In the genomic region with DNA sequence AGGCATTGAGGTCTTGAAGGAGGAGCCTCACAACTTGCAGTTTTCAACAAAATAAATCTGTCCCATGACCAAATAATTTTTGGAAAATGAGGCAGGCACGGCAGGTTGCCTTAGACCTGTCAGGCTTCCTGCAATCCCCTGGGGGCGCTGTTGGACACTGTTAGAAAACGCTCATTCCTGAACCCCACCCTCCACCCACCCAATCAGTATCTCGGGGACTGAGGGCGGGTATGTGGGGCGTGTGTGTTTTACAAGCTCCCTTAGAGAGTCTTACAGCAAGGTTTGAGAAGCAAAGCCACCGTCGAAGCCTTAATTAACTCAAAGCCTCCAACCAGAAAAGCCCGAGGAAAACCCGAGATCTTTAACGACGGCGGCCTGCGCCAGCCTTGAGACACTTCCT, we compare ENCODE assay signal across 10 cellular contexts.
A peak's percentile ranks its signal among the peaks of the same experiment; 100 is the strongest.
DNase-seq lines count a peak whose midpoint lies in the region; ATAC-seq and TF ChIP-seq lines count a peak whose summit lies in the region.
"Had no signal": no experiment of that assay in that cellular context is flagged by ENCODE, and none has a peak within 500 bp of the region (broad histone marks: within the 10 kb centered on the region; RNA-seq: fewer than 3 reads in every experiment).

No MANE protein-coding gene starts in this region.

- no peaks in the 10 kb centered on the region for H3K36me3 Mint-ChIP-seq in nephron (ENCODE audit: low read depth)

- H3K27ac Mint-ChIP-seq in nephron, result no peak overlapping the region

- no peaks in the 10 kb centered on the region for H3K9me2 ChIP-seq in DOHH2 (replicated peaks; ENCODE audit: control insufficient read depth, low read length)

- peak; percentile 17 for DNase-seq in astrocyte of the hippocampus (ENCODE audit: low read depth, low spot score)
- DNase-seq in esophagus squamous epithelium (lab: John Stamatoyannopoulos, UW), result no peak
- no peak for DNase-seq in NCI-H2227 treated with DMSO at 0.1 percent for 48 hours (lab: John Stamatoyannopoulos, UW)
- DNase-seq: amniotic stem cell, SHP77 had no signal

- 21 to 24% methylated on average over 10 of the region's 14 CpGs for WGBS in esophagus squamous epithelium, 2 donors

- peaks cover 58% of the 10 kb centered on the region for H3K27me3 Mint-ChIP-seq in nephron (ENCODE audit: low read depth)

- H4K20me1 ChIP-seq in DOHH2 (ENCODE audit: control insufficient read depth, insufficient read depth, low read depth, low read length), result no peaks in the 10 kb centered on the region

- H3K79me2 ChIP-seq in DOHH2 (ENCODE audit: control insufficient read depth, low read length), result no peaks in the 10 kb centered on the region

- H3K9me3 ChIP-seq in DOHH2 (ENCODE audit: control insufficient read depth, insufficient read depth, low read length) (no peaks in the 10 kb centered on the region), esophagus squamous epithelium (no peaks in the 10 kb centered on the region)

- H3K4me3 ChIP-seq in DOHH2 (ENCODE audit: low read length) (no peak overlapping the region), esophagus squamous epithelium (peak overlapping the region in 1 of 4 donors; percentile 21)

- H3K36me3 ChIP-seq in DOHH2 (ENCODE audit: control insufficient read depth, low read length) (no peaks in the 10 kb centered on the region), esophagus squamous epithelium (no peaks in the 10 kb centered on the region)

- intact Hi-C loops in esophagus squamous epithelium (cut with DNase I), result no loop called here

- H3K9me3 Mint-ChIP-seq in nephron, result no peaks in the 10 kb centered on the region

- peak; percentile 35 for TF ChIP-seq CTCF in DOHH2 (IDR thresholded peaks at IDR 0.05; ENCODE audit: low read depth, low read length, poor library complexity, severe bottlenecking)
- peak; percentile 26 to 55 (median 46) for TF ChIP-seq CTCF in nephron (IDR thresholded peaks at IDR 0.05; ENCODE audit: unreplicated experiment in 3 of 3)
- peak in 2 of 6 experiments; percentile 5 to 39 for TF ChIP-seq CTCF in esophagus squamous epithelium (IDR thresholded peaks at IDR 0.05)

- H3K4me1 Mint-ChIP-seq in nephron, result peaks cover 9% of the 10 kb centered on the region

- no peak overlapping the region for H3K4me2 ChIP-seq in DOHH2 (ENCODE audit: low read length)

- peak; percentile 59 for ATAC-seq in HG02981 (IDR thresholded peaks at IDR 0.05; ENCODE audit: unreplicated experiment)
- no peak for ATAC-seq in HG03520 (IDR thresholded peaks at IDR 0.05; ENCODE audit: unreplicated experiment)
- no peak for ATAC-seq in HG03135 (IDR thresholded peaks at IDR 0.05; ENCODE audit: unreplicated experiment)

- peaks cover 14% of the 10 kb centered on the region for H3F3A ChIP-seq in DOHH2 (ENCODE audit: control insufficient read depth, insufficient read depth)

- no peak for TF ChIP-seq POLR2A in esophagus squamous epithelium (IDR thresholded peaks at IDR 0.05)

- H3K4me1 ChIP-seq in DOHH2 (ENCODE audit: control insufficient read depth, low read length) (peaks cover 16% of the 10 kb centered on the region), esophagus squamous epithelium (no peaks in the 10 kb centered on the region)

- H3K27me3 ChIP-seq in DOHH2 (ENCODE audit: control insufficient read depth, low read length) (no peaks in the 10 kb centered on the region), esophagus squamous epithelium (peaks cover 0 to 69% (median 2%) of the 10 kb centered on the region in 4 donors)

- no peak overlapping the region for H3K27ac ChIP-seq in DOHH2 (ENCODE audit: low read depth, low read length)
- no peak overlapping the region for H3K27ac ChIP-seq in esophagus squamous epithelium

- peak overlapping the region; percentile 35 to 59 (median 46) for H3K4me3 Mint-ChIP-seq in nephron
